ENCODE assay signal across 1 cellular context in genomic region chr5:33892419-33893151, GRCh38.
TF ChIP-seq lines count a peak whose summit lies in the region.

No MANE protein-coding gene starts in this region.

TF ChIP-seq in GM23338, 12 proteins besides CTCF, POLR2A, EP300 and RAD21 (continued from another document):
- no peak for TF ChIP-seq ZNF462 (CRISPR knock-in tag; IDR thresholded peaks at IDR 0.05)
- TF ChIP-seq POLR2AphosphoS5 (IDR thresholded peaks at IDR 0.05; ENCODE audit: low read depth): no peak
- TF ChIP-seq STAT1 (IDR thresholded peaks at IDR 0.05; ENCODE audit: unreplicated experiment): no peak
